1 cellular context compared by ENCODE assay signal in the genomic region with DNA sequence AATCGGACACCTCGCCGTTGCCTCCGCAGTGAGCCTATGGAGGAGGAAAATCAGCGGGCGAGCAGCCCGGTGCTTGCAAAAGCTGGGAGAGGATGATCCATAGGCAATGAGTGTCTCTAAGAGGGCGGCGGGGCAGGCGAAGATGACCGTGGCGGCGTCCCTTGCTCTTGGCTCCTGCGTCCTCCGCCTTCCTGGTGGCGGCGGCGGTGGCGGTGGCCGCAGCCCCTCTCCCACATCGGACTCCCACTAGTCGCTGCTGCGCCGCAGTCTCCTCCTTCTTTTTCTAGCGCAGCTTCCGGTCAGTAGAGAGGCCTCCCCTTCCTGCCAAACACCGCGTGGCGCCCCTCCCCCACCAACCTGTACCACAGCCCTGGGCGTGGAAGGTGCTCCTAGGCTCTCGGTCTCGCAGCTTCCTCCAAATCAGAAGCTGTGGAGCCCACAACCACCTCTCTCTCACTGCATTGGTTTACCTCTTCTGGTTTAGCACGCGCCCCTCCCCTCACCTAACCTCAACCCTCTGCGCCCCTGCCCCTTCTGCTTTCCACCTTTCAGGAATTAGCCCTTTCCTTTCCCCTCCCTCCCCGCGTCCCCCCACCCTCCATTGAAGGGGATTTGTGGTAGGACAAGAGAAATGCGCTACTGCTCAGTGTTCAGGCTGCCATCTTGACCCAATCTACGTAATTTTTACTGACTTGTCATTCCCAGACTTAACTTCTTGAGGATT.
TF ChIP-seq lines count a peak whose summit lies in the region.

SPIN3 (minus strand) TSS at position 271 of the 724 bp plus-strand sequence. CDS start 594 bp downstream, outside the sequence.

TF ChIP-seq in HepG2, 621 proteins besides CTCF, POLR2A, EP300 and RAD21 (continued from another document and continues in another):
- TF ChIP-seq ZNF232 (CRISPR knock-in tag; IDR thresholded peaks at IDR 0.05; ENCODE audit: borderline replicate concordance) (no peak), SIN3B (IDR thresholded peaks at IDR 0.05; ENCODE audit: low read length) (no peak), IRF2 (CRISPR knock-in tag; IDR thresholded peaks at IDR 0.05) (peak; percentile 74; the same call in 1 of the 2 replicates), HMGXB3 (CRISPR knock-in tag; IDR thresholded peaks at IDR 0.05; ENCODE audit: borderline replicate concordance) (peak; percentile 91), ZUFSP (CRISPR knock-in tag; IDR thresholded peaks at IDR 0.05; ENCODE audit: borderline replicate concordance) (no peak), SP5 (CRISPR knock-in tag; IDR thresholded peaks at IDR 0.05; ENCODE audit: borderline replicate concordance, low read depth) (0 out of 2 replicates have a peak, but pooled peaks have one; percentile 32), CENPBD1 (CRISPR knock-in tag; IDR thresholded peaks at IDR 0.05; ENCODE audit: borderline replicate concordance, low read depth) (no peak), POGZ (CRISPR knock-in tag; IDR thresholded peaks at IDR 0.05) (peak; percentile 74), NCOA2 (CRISPR knock-in tag; IDR thresholded peaks at IDR 0.05) (peak; percentile 44; the same call in 1 of the 2 replicates), ZFX (CRISPR knock-in tag; IDR thresholded peaks at IDR 0.05; ENCODE audit: low read depth) (peak; percentile 63), KLF16 (CRISPR knock-in tag; IDR thresholded peaks at IDR 0.05) (peak in 1 of 2 experiments; percentile 47; a peak in 1 of 4 replicates), ZSCAN30 (CRISPR knock-in tag; IDR thresholded peaks at IDR 0.05) (no peak), ZKSCAN8 (CRISPR knock-in tag; IDR thresholded peaks at IDR 0.05; ENCODE audit: borderline replicate concordance) (no peak), JDP2 (CRISPR knock-in tag; IDR thresholded peaks at IDR 0.05; ENCODE audit: borderline replicate concordance) (no peak), ZBTB8A (CRISPR knock-in tag; IDR thresholded peaks at IDR 0.05; ENCODE audit: borderline replicate concordance, low read depth) (no peak), SSRP1 (CRISPR knock-in tag; IDR thresholded peaks at IDR 0.05) (no peak), ZMAT3 (CRISPR knock-in tag; conservative IDR thresholded peaks at IDR 0.05) (no peak), ZNF468 (CRISPR knock-in tag; IDR thresholded peaks at IDR 0.05) (no peak), MTF2 (CRISPR knock-in tag; IDR thresholded peaks at IDR 0.05; ENCODE audit: borderline replicate concordance) (no peak), ZEB1 (IDR thresholded peaks at IDR 0.05; ENCODE audit: insufficient replicate concordance, low read depth) (no peak), KDM2A (CRISPR knock-in tag; IDR thresholded peaks at IDR 0.05; ENCODE audit: borderline replicate concordance, low read depth) (peak; percentile 72; the same call in 1 of the 2 replicates), REST (IDR thresholded peaks at IDR 0.05; ENCODE audit: borderline replicate concordance in 1 of 2, low read depth in 1 of 2, low read length in 2 of 2) (peak in 1 of 2 experiments; percentile 29; a peak in 1 of 4 replicates), RFXANK (CRISPR knock-in tag; IDR thresholded peaks at IDR 0.05) (no peak), NCOA5 (CRISPR knock-in tag; IDR thresholded peaks at IDR 0.05) (no peak), DMTF1 (CRISPR knock-in tag; IDR thresholded peaks at IDR 0.05) (no peak)
- TF ChIP-seq, protein P1, sequence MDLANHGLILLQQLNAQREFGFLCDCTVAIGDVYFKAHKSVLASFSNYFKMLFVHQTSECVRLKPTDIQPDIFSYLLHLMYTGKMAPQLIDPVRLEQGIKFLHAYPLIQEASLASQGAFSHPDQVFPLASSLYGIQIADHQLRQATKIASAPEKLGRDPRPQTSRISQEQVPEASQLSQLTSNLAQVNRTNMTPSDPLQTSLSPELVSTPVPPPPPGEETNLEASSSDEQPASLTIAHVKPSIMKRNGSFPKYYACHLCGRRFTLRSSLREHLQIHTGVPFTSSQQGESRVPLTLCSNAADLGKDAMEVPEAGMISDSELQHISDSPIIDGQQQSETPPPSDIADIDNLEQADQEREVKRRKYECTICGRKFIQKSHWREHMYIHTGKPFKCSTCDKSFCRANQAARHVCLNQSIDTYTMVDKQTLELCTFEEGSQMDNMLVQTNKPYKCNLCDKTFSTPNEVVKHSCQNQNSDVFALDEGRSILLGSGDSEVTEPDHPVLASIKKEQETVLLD (CRISPR knock-in tag; IDR thresholded peaks at IDR 0.05; ENCODE audit: low read depth) = no peak
- TF ChIP-seq, protein P2, sequence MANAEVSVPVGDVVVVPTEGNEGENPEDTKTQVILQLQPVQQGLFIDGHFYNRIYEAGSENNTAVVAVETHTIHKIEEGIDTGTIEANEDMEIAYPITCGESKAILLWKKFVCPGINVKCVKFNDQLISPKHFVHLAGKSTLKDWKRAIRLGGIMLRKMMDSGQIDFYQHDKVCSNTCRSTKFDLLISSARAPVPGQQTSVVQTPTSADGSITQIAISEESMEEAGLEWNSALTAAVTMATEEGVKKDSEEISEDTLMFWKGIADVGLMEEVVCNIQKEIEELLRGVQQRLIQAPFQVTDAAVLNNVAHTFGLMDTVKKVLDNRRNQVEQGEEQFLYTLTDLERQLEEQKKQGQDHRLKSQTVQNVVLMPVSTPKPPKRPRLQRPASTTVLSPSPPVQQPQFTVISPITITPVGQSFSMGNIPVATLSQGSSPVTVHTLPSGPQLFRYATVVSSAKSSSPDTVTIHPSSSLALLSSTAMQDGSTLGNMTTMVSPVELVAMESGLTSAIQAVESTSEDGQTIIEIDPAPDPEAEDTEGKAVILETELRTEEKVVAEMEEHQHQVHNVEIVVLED (CRISPR knock-in tag; IDR thresholded peaks at IDR 0.05; ENCODE audit: borderline replicate concordance) = no peak; the same call in 1 of the 2 replicates
- TF ChIP-seq, protein P3, sequence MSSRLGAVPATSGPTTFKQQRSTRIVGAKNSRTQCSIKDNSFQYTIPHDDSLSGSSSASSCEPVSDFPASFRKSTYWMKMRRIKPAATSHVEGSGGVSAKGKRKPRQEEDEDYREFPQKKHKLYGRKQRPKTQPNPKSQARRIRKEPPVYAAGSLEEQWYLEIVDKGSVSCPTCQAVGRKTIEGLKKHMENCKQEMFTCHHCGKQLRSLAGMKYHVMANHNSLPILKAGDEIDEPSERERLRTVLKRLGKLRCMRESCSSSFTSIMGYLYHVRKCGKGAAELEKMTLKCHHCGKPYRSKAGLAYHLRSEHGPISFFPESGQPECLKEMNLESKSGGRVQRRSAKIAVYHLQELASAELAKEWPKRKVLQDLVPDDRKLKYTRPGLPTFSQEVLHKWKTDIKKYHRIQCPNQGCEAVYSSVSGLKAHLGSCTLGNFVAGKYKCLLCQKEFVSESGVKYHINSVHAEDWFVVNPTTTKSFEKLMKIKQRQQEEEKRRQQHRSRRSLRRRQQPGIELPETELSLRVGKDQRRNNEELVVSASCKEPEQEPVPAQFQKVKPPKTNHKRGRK (CRISPR knock-in tag; IDR thresholded peaks at IDR 0.05) = no peak
- TF ChIP-seq, protein P4, sequence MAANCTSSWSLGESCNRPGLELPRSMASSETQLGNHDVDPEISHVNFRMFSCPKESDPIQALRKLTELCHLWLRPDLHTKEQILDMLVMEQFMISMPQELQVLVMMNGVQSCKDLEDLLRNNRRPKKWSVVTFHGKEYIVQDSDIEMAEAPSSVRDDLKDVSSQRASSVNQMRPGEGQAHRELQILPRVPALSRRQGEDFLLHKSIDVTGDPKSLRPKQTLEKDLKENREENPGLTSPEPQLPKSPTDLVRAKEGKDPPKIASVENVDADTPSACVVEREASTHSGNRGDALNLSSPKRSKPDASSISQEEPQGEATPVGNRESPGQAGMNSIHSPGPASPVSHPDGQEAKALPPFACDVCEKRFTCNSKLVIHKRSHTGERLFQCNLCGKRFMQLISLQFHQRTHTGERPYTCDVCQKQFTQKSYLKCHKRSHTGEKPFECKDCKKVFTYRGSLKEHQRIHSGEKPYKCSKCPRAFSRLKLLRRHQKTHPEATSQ (CRISPR knock-in tag; IDR thresholded peaks at IDR 0.05; ENCODE audit: borderline replicate concordance) = peak; percentile 43; the same call in 1 of the 2 replicates
- TF ChIP-seq, protein P5, sequence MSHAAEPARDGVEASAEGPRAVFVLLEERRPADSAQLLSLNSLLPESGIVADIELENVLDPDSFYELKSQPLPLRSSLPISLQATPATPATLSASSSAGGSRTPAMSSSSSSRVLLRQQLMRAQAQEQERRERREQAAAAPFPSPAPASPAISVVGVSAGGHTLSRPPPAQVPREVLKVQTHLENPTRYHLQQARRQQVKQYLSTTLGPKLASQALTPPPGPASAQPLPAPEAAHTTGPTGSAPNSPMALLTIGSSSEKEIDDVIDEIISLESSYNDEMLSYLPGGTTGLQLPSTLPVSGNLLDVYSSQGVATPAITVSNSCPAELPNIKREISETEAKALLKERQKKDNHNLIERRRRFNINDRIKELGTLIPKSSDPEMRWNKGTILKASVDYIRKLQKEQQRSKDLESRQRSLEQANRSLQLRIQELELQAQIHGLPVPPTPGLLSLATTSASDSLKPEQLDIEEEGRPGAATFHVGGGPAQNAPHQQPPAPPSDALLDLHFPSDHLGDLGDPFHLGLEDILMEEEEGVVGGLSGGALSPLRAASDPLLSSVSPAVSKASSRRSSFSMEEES (CRISPR knock-in tag; IDR thresholded peaks at IDR 0.05) = peak; percentile 25; the same call in 1 of the 2 replicates
